ENCODE assay signal across 12 cellular contexts in the genomic region with DNA sequence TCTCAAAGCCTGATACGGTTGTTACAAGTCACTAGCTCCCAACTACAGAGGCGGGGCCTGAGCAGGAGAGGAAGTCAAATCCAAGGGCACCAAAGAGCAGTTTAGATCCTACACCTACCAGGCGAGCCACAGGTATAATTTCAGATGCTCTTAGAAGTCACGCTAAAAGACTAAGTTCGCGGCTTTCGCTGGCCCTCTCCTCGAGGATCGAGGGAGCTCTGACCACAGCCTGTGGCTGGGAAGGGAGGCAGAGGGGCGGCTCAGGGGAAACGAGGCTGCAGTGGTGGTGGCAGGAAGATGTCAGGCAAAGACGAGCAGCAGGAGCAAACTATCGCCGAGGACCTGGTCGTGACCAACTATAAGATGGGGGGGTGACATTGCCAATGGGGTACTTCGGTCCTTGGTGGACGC. TPM values are rescaled to one million over a fixed set of nuclear protein-coding genes. Genes with fewer than 3 reads are reported as not detected.
DNase-seq lines count a peak whose midpoint lies in the region; ATAC-seq and TF ChIP-seq lines count a peak whose summit lies in the region.
"Had no signal": no experiment of that assay in that cellular context is flagged by ENCODE, and none has a peak within 500 bp of the region (broad histone marks: within the 10 kb centered on the region; RNA-seq: fewer than 3 reads in every experiment).

No MANE protein-coding gene starts in this region.

- no peaks in the 10 kb centered on the region for H3K9me3 Mint-ChIP-seq in stimulated activated effector memory CD8-positive, alpha-beta T cell treated with anti-CD3 and anti-CD28 coated beads, Interleukin-12 subunit alpha, Interleukin-12 subunit beta, amount 100 ng/mL, for 72 hours
- H3K9me3 Mint-ChIP-seq: IgD-negative memory B cell had no signal

- H3K27ac ChIP-seq in dorsolateral prefrontal cortex = peak overlapping the region; percentile 54 to 100 (median 96)
- no peak overlapping the region for H3K27ac ChIP-seq in transverse colon

- peaks cover 0 to 4% (median 0%) of the 10 kb centered on the region in 4 donors for H3K4me1 ChIP-seq in transverse colon

- no peaks in the 10 kb centered on the region for H3K27me3 ChIP-seq in dorsolateral prefrontal cortex
- H3K27me3 ChIP-seq in transverse colon = no peaks in the 10 kb centered on the region

- peaks cover 10% of the 10 kb centered on the region for H3K36me3 Mint-ChIP-seq in T-helper 17 cell (ENCODE audit: low read depth)
- H3K36me3 Mint-ChIP-seq in stimulated activated effector memory CD8-positive, alpha-beta T cell treated with anti-CD3 and anti-CD28 coated beads, Interleukin-12 subunit alpha, Interleukin-12 subunit beta, amount 100 ng/mL, for 72 hours = peaks cover 90% of the 10 kb centered on the region

- intact Hi-C loops in dorsolateral prefrontal cortex (cut with DNase I) (loop anchor here in 1 of 2 donors (5.0 kb wide), 1 partner anchor 33 kb away; no protein-coding TSS in a partner anchor), transverse colon (cut with DNase I; ENCODE audit: low total_unique reads) (no loop called here)

- WGBS in transverse colon (ENCODE audit: low coverage in 1 of 2), 2 donors = 87 to 88% methylated on average over 5 to 17 of the region's 17 CpGs

- H3K9me3 ChIP-seq in T-helper 17 cell (ENCODE audit: control insufficient read depth, low read length, poor library complexity, severe bottlenecking) = no peaks in the 10 kb centered on the region
- no peaks in the 10 kb centered on the region for H3K9me3 ChIP-seq in transverse colon

- ATAC-seq in T-helper 17 cell (peak; percentile 18), GM21515 (IDR thresholded peaks at IDR 0.05; ENCODE audit: unreplicated experiment) (no peak), HG03159 (IDR thresholded peaks at IDR 0.05; ENCODE audit: unreplicated experiment) (no peak)
- no peak for ATAC-seq in stimulated activated effector memory CD8-positive, alpha-beta T cell treated with anti-CD3 and anti-CD28 coated beads, Interleukin-12 subunit alpha, Interleukin-12 subunit beta, amount 100 ng/mL, for 72 hours

- H3K27me3 Mint-ChIP-seq in T-helper 17 cell = no peaks in the 10 kb centered on the region
- H3K27me3 Mint-ChIP-seq: IgD-negative memory B cell had no signal

- peak overlapping the region; percentile 96 for H3K27ac Mint-ChIP-seq in T-helper 17 cell
- peak overlapping the region; percentile 94 for H3K27ac Mint-ChIP-seq in stimulated activated effector memory CD8-positive, alpha-beta T cell treated with anti-CD3 and anti-CD28 coated beads, Interleukin-12 subunit alpha, Interleukin-12 subunit beta, amount 100 ng/mL, for 72 hours

- peak overlapping the region in 9 of 59 donors; percentile 8 to 31 (median 13) for H3K4me3 ChIP-seq in dorsolateral prefrontal cortex
- H3K4me3 ChIP-seq in transverse colon = no peak overlapping the region

- peaks cover 72% of the 10 kb centered on the region for H3K4me1 Mint-ChIP-seq in T-helper 17 cell
- H3K4me1 Mint-ChIP-seq in stimulated activated effector memory CD8-positive, alpha-beta T cell treated with anti-CD3 and anti-CD28 coated beads, Interleukin-12 subunit alpha, Interleukin-12 subunit beta, amount 100 ng/mL, for 72 hours = peaks cover 91% of the 10 kb centered on the region

- no peaks in the 10 kb centered on the region for H3K36me3 ChIP-seq in transverse colon

- no peak for TF ChIP-seq POLR2A in transverse colon (IDR thresholded peaks at IDR 0.05)

- in situ Hi-C loops in transverse colon (cut with MboI; ENCODE audit: low pct_ligation_motif_present in 1 of 4, low pct_unique_long_range_greater_than_20kb in 1 of 4, low sequenced_read_pairs in 3 of 4) = no loop called here

- H3K4me3 Mint-ChIP-seq in T-helper 17 cell = peak overlapping the region; percentile 52
- H3K4me3 Mint-ChIP-seq in stimulated activated effector memory CD8-positive, alpha-beta T cell treated with anti-CD3 and anti-CD28 coated beads, Interleukin-12 subunit alpha, Interleukin-12 subunit beta, amount 100 ng/mL, for 72 hours = peak overlapping the region; percentile 63

- TF ChIP-seq CTCF in dorsolateral prefrontal cortex (IDR thresholded peaks at IDR 0.05 in 54 of 56, conservative IDR thresholded peaks at IDR 0.05 in 2 of 56; ENCODE audit: low read depth in 1 of 56, partially characterized antibody in 56 of 56) (no peak), transverse colon (IDR thresholded peaks at IDR 0.05) (no peak)

- DNase-seq in activated CD8-positive, alpha-beta memory T cell treated with anti-CD3 and anti-CD28 coated beads, Interleukin-2, amount 50 U/mL, for 48 hours = peak; percentile 57
- DNase-seq in activated CD8-positive, alpha-beta memory T cell treated with anti-CD3 and anti-CD28 coated beads for 24 hours = no peak
- DNase-seq in T-helper 17 cell (no peak), dorsolateral prefrontal cortex (no peak), transverse colon (no peak)
- DNase-seq in stimulated activated effector memory CD8-positive, alpha-beta T cell treated with anti-CD3 and anti-CD28 coated beads, Interleukin-12 subunit alpha, Interleukin-12 subunit beta, amount 100 ng/mL, for 72 hours (ENCODE audit: low spot score in 2 of 2) = no peak
- DNase-seq: NCI-H1048; NCI-H2171 treated with DMSO at 0.1 percent for 48 hours; stimulated activated naive CD4-positive, alpha-beta T cell had no signal

- TF ChIP-seq EP300 in transverse colon (IDR thresholded peaks at IDR 0.05; ENCODE audit: low read depth) = no peak

RNA-seq across cellular contexts. Expression of gene SEMA4D, which starts 48.6 kb away (rescaled TPM):
- total RNA-seq in T-helper 17 cell (100 to 1,000 TPM; 250 to 312 TPM), dorsolateral prefrontal cortex (100 to 1,000 TPM in 116 of 120 experiments, 10 to 100 TPM in 4; 90.5 to 697 (median 192) TPM), transverse colon (10 to 100 TPM in 3 of 4 donors, 1 to 10 TPM in 1; 8.7 to 29.1 (median 14.5) TPM)

Comparison
In these comparisons a context has a peak if more than half of its experiments do, and no peak if none do; other contexts are left out.
1. H3K27ac ChIP-seq: peak in dorsolateral prefrontal cortex (59 of 59); none in transverse colon (0 of 4).